8 cellular contexts compared by ENCODE assay signal in genomic region chr17:74204474-74204873, GRCh38. TPM values are rescaled to one million over a fixed set of nuclear protein-coding genes. Genes with fewer than 3 reads are reported as not detected.
DNase-seq lines count a peak whose midpoint lies in the region; ATAC-seq, FAIRE-seq and TF ChIP-seq lines count a peak whose summit lies in the region.

No MANE protein-coding gene starts in this region.

- peak; percentile 40 for FAIRE-seq in GM12891 (lab: Jason Lieb, UNC)

- H3K27me3 ChIP-seq in WERI-Rb-1 (ENCODE audit: insufficient read depth, low read depth, severe bottlenecking): no peaks in the 10 kb centered on the region

- H3K36me3 ChIP-seq in WERI-Rb-1: peaks cover 59% of the 10 kb centered on the region

- TF ChIP-seq CTCF in WERI-Rb-1 (IDR thresholded peaks at IDR 0.05; ENCODE audit: low read depth, low read length) (no peak), foreskin fibroblast (IDR thresholded peaks at IDR 0.05; ENCODE audit: low read depth, low read length) (no peak)

- TF ChIP-seq POLR2A in GM12891 (IDR thresholded peaks at IDR 0.05; ENCODE audit: low read depth, low read length): no peak

- H3K4me3 ChIP-seq in WERI-Rb-1 (ENCODE audit: low read depth, low read length) (peak overlapping the region; percentile 90), foreskin fibroblast (ENCODE audit: low read depth in 1 of 2, low read length in 2 of 2) (peak overlapping the region; percentile 86 to 89), skeletal muscle cell (ENCODE audit: low read depth, low read length) (peak overlapping the region; percentile 92)

- ATAC-seq in HG03175 (IDR thresholded peaks at IDR 0.05; ENCODE audit: unreplicated experiment) (no peak), HG03520 (IDR thresholded peaks at IDR 0.05; ENCODE audit: unreplicated experiment) (no peak)

- peak overlapping the region; percentile 88 for H3K27ac ChIP-seq in WERI-Rb-1

- no peaks in the 10 kb centered on the region for H3K9me3 ChIP-seq in WERI-Rb-1 (ENCODE audit: severe bottlenecking)

- DNase-seq in GM12891 (ENCODE audit: insufficient read length, low spot score) (no peak), WERI-Rb-1 (no peak), foreskin fibroblast (no peak), skeletal muscle cell (ENCODE audit: low read depth) (no peak), amygdala (lab: John Stamatoyannopoulos, UW) (no peak), NCI-H1105 (lab: John Stamatoyannopoulos, UW) (no peak)

TF ChIP-seq in GM12891, 5 proteins besides CTCF, POLR2A, EP300 and RAD21:
- no peak for TF ChIP-seq TAF1 (IDR thresholded peaks at IDR 0.05; ENCODE audit: low read depth, low read length)
- no peak for TF ChIP-seq POLR2AphosphoS5 (IDR thresholded peaks at IDR 0.05; ENCODE audit: low read depth, low read length)
- TF ChIP-seq POU2F2 (IDR thresholded peaks at IDR 0.05; ENCODE audit: low read depth, low read length): no peak
- no peak for TF ChIP-seq PAX5 (IDR thresholded peaks at IDR 0.05; ENCODE audit: insufficient read depth, low read length, severe bottlenecking)
- TF ChIP-seq SPI1 (IDR thresholded peaks at IDR 0.05; ENCODE audit: low read depth, low read length): no peak
TF ChIP-seq in GM12891: peak in this region for 0.

RNA-seq across cellular contexts. Expression of gene RPL38, which starts 1.0 kb away (rescaled TPM):
- 5,694 TPM for polyA plus RNA-seq in GM12891 (2012; ENCODE audit: low read depth, missing spikeins)

RNA-seq across cellular contexts. Expression of gene TTYH2, which starts 8.9 kb away (rescaled TPM):
- 2.6 TPM for polyA plus RNA-seq in GM12891 (2012; ENCODE audit: low read depth, missing spikeins)
